ENCODE assay signal across 13 cellular contexts in the genomic region with DNA sequence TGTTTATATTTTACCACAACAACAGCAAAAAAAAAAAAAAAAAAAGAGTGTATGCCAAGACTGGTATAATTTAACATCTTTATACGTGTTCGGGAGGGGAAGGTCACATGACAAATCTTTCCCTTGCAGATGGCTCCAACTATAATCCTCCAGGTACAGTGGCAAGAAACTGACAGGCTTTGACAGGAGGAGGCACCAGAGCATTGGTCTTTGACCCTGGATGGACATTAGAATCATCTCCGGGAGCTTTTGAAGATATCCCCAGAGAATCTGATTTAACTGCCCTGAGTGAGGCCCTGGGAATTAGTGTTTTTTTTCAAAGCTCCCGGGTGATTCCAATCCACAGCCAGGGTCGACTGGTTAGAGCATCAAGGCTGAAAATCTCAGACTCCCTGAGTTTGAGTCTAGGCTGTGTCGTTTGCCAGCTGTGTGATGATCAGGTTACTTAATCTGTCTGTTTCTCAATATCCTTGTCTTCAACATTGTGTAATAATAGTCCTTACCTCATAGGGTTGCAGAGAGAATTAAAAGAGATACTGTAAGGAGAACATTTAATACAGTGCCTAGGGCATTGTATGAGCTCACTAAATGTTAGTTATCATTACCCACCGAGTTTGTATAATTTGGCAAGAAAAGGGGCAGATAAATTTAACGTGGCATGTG. TPM values are rescaled to one million over a fixed set of nuclear protein-coding genes. Genes with fewer than 3 reads are reported as not detected.
DNase-seq lines count a peak whose midpoint lies in the region; TF ChIP-seq lines count a peak whose summit lies in the region.
"Had no signal": no experiment of that assay in that cellular context is flagged by ENCODE, and none has a peak within 500 bp of the region (broad histone marks: within the 10 kb centered on the region; RNA-seq: fewer than 3 reads in every experiment).

No MANE protein-coding gene starts in this region.

- intact Hi-C loops in MCF 10A (cut with micrococcal nuclease) (loop anchor here (2.0 kb wide), 1 partner anchor 42 kb away; no protein-coding TSS in a partner anchor), breast epithelium (cut with DNase I; ENCODE audit: low total_unique reads) (loop anchor here (5.0 to 10.0 kb wide), 2 partner anchors 392 to 569 kb away; no protein-coding TSS in a partner anchor), tibial artery (cut with DNase I; ENCODE audit: low total_unique reads) (no loop called here)
- intact Hi-C loops in activated CD4-positive, alpha-beta T cell treated with anti-CD3 and anti-CD28 coated beads, Interleukin-2, amount 10 ng/mL, durations not matched to agents 24 days and 14 days (cut with micrococcal nuclease): no loop called here

- DNase-seq in MCF 10A (ENCODE audit: unreplicated experiment) (peak; percentile 89), breast epithelium (ENCODE audit: low spot score in 2 of 2) (no peak), SIG-M5 (lab: John Stamatoyannopoulos, UW) (peak; percentile 19), fibroblast of the aortic adventitia (ENCODE audit: low read depth) (peak; percentile 85), tibial artery (peak in 1 of 2 donors; percentile 34), mesenteric fat pad (ENCODE audit: low spot score) (no peak), HuH-7 (ENCODE audit: low spot score) (no peak)
- DNase-seq in activated CD4-positive, alpha-beta T cell treated with anti-CD3 and anti-CD28 coated beads, Interleukin-2, amount 10 ng/mL, durations not matched to agents 24 days and 14 days: no peak
- DNase-seq: body of pancreas; NCI-H2029 treated with DMSO at 0.1 percent for 48 hours; stimulated activated naive CD4-positive, alpha-beta T cell treated with Interleukin-2 at 50 U/mL for 16 hours; T-helper 1 cell had no signal

- BruUV-seq in MCF 10A (replicated peaks; lab: Mats Ljungman, UMichigan): no TSS peak

- POLR2A ChIA-PET in MCF 10A (lab: Yijun Ruan, JAX): interaction anchor here (0.7 to 1.6 kb wide), 3 partner anchors 9 to 31 kb away, joined by 3 to 6 read pairs (median 3); a partner anchor contains a TSS

- H3K36me3 Mint-ChIP-seq in MCF 10A (ENCODE audit: insufficient read depth, unreplicated experiment): no peaks in the 10 kb centered on the region
- H3K36me3 Mint-ChIP-seq in activated CD4-positive, alpha-beta T cell treated with anti-CD3 and anti-CD28 coated beads, Interleukin-2, amount 10 ng/mL, durations not matched to agents 24 days and 14 days (ENCODE audit: low read depth): no peaks in the 10 kb centered on the region

- no peak overlapping the region for H3K27ac ChIP-seq in breast epithelium
- peak overlapping the region; percentile 29 to 64 for H3K27ac ChIP-seq in tibial artery
- H3K27ac ChIP-seq: body of pancreas had no signal

- TF ChIP-seq CTCF in MCF 10A (IDR thresholded peaks at IDR 0.05; ENCODE audit: unreplicated experiment) (no peak), breast epithelium (IDR thresholded peaks at IDR 0.05) (no peak), fibroblast of the aortic adventitia (IDR thresholded peaks at IDR 0.05; ENCODE audit: insufficient read depth, low read length) (no peak), tibial artery (IDR thresholded peaks at IDR 0.05) (no peak)

- peaks cover 19% of the 10 kb centered on the region for H3K4me1 Mint-ChIP-seq in MCF 10A (ENCODE audit: insufficient read depth, unreplicated experiment)
- no peaks in the 10 kb centered on the region for H3K4me1 Mint-ChIP-seq in activated CD4-positive, alpha-beta T cell treated with anti-CD3 and anti-CD28 coated beads, Interleukin-2, amount 10 ng/mL, durations not matched to agents 24 days and 14 days

- H3K9me3 ChIP-seq in breast epithelium (no peaks in the 10 kb centered on the region), tibial artery (no peaks in the 10 kb centered on the region)
- H3K9me3 ChIP-seq: body of pancreas had no signal

- H3K4me3 ChIP-seq in breast epithelium: no peak overlapping the region
- H3K4me3 ChIP-seq in fibroblast of the aortic adventitia (ENCODE audit: low read depth, low read length): no peak overlapping the region
- no peak overlapping the region for H3K4me3 ChIP-seq in tibial artery
- H3K4me3 ChIP-seq: body of pancreas had no signal

- H3K27me3 ChIP-seq in breast epithelium: no peaks in the 10 kb centered on the region
- H3K27me3 ChIP-seq in tibial artery: peaks cover 0 to 12% of the 10 kb centered on the region in 2 donors
- H3K27me3 ChIP-seq: body of pancreas had no signal

- no peaks in the 10 kb centered on the region for H3K9me3 Mint-ChIP-seq in MCF 10A (ENCODE audit: unreplicated experiment)
- no peaks in the 10 kb centered on the region for H3K9me3 Mint-ChIP-seq in activated CD4-positive, alpha-beta T cell treated with anti-CD3 and anti-CD28 coated beads, Interleukin-2, amount 10 ng/mL, durations not matched to agents 24 days and 14 days

- H3K4me1 ChIP-seq in breast epithelium (no peaks in the 10 kb centered on the region), tibial artery (peaks cover 0 to 21% (median 8%) of the 10 kb centered on the region in 4 donors)
- H3K4me1 ChIP-seq: body of pancreas had no signal

- H3K27ac Mint-ChIP-seq in MCF 10A (ENCODE audit: low read depth, unreplicated experiment): no peak overlapping the region
- H3K27ac Mint-ChIP-seq in activated CD4-positive, alpha-beta T cell treated with anti-CD3 and anti-CD28 coated beads, Interleukin-2, amount 10 ng/mL, durations not matched to agents 24 days and 14 days: no peak overlapping the region

- no peak for TF ChIP-seq POLR2A in breast epithelium (IDR thresholded peaks at IDR 0.05)

- H3K27me3 Mint-ChIP-seq in MCF 10A (ENCODE audit: insufficient read depth, unreplicated experiment): peaks cover 28% of the 10 kb centered on the region
- peaks cover 60% of the 10 kb centered on the region for H3K27me3 Mint-ChIP-seq in activated CD4-positive, alpha-beta T cell treated with anti-CD3 and anti-CD28 coated beads, Interleukin-2, amount 10 ng/mL, durations not matched to agents 24 days and 14 days

- no peak overlapping the region for H3K4me3 Mint-ChIP-seq in MCF 10A (ENCODE audit: unreplicated experiment)
- no peak overlapping the region for H3K4me3 Mint-ChIP-seq in activated CD4-positive, alpha-beta T cell treated with anti-CD3 and anti-CD28 coated beads, Interleukin-2, amount 10 ng/mL, durations not matched to agents 24 days and 14 days

- CTCF ChIA-PET in MCF 10A (lab: Yijun Ruan, JAX): interaction anchor here (0.6 to 1.0 kb wide), 2 partner anchors 178 to 379 kb away, joined by 3 to 7 read pairs; no protein-coding TSS in a partner anchor

- H3K36me3 ChIP-seq in breast epithelium (no peaks in the 10 kb centered on the region), tibial artery (no peaks in the 10 kb centered on the region)

RNA-seq across cellular contexts. Expression of a gene that starts 8.9 kb away (rescaled TPM):
- total RNA-seq in MCF 10A (2022): not detected in 2 replicates
- total RNA-seq in breast epithelium: under 1 TPM; 0.15 to 0.33 (median 0.32) TPM
- total RNA-seq in fibroblast of the aortic adventitia (ENCODE audit: low replicate concordance): 0.18 and 0.41 TPM in 2 replicates
- not detected for total RNA-seq in mesenteric fat pad
- not detected in 2 replicates for total RNA-seq in activated CD4-positive, alpha-beta T cell treated with anti-CD3 and anti-CD28 coated beads, Interleukin-2, amount 10 ng/mL, durations not matched to agents 24 days and 14 days
- total RNA-seq: glomerular endothelial cell had no signal

RNA-seq across cellular contexts. Expression of a gene that starts 30.3 kb away (rescaled TPM):
- total RNA-seq in MCF 10A (2022): 42.7 and 47.7 TPM in 2 replicates
- total RNA-seq in breast epithelium: 10 to 100 TPM; 10.7 to 26.5 (median 11.0) TPM
- 43.9 and 59.1 TPM in 2 replicates for total RNA-seq in fibroblast of the aortic adventitia (ENCODE audit: low replicate concordance)
- 17.4 TPM for total RNA-seq in mesenteric fat pad
- total RNA-seq in activated CD4-positive, alpha-beta T cell treated with anti-CD3 and anti-CD28 coated beads, Interleukin-2, amount 10 ng/mL, durations not matched to agents 24 days and 14 days: 25.6 and 29.4 TPM in 2 replicates

Comparison
In these comparisons a context has a peak if more than half of its experiments do, and no peak if none do; other contexts are left out.
1. DNase-seq: peak in MCF 10A (single experiment), SIG-M5 (single experiment) and fibroblast of the aortic adventitia (single experiment); none in breast epithelium (0 of 2), mesenteric fat pad (single experiment), HuH-7 (single experiment) and activated CD4-positive, alpha-beta T cell treated with anti-CD3 and anti-CD28 coated beads, Interleukin-2, amount 10 ng/mL, durations not matched to agents 24 days and 14 days (single experiment).
2. H3K27ac ChIP-seq: peak in tibial artery (2 of 2); none in breast epithelium (0 of 2).
3. intact Hi-C loops: an anchor here in MCF 10A (2.0 kb wide) and breast epithelium (5.0 to 10.0 kb wide); none called in tibial artery and activated CD4-positive, alpha-beta T cell treated with anti-CD3 and anti-CD28 coated beads, Interleukin-2, amount 10 ng/mL, durations not matched to agents 24 days and 14 days.